14 cellular contexts compared by ENCODE assay signal in the genomic region with DNA sequence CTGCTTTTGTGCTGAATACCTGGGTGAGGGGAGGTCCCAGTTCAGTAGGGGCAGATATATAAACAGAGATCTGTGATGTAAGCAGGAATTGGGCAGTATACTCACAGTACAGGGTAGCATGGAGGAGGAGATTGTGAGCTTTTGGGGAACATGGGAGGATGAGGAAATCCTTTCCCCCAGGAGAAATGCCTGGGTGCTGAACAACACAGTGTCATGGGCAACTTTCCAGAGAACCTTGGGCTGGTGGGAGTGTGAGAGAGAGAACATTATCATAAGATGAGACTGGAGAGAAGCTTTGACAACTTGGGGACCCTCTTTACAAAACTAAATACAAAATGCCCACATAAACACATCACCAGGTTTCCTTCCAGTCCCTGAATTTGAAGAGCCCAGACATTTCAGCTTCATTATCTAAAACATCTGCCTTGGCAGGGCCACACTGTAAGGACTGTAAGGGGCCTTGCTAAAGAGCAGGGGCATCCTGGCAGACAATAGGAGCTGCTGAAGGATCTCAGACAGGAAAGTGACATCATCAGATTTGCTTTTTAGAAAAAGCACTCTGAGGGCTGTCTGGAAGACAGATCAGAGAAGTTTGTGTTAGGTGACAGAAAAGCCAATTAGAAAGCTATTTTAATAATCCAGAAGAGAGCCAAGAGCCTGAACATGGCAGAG.
DNase-seq lines count a peak whose midpoint lies in the region; ATAC-seq, FAIRE-seq and TF ChIP-seq lines count a peak whose summit lies in the region.
"Had no signal": no experiment of that assay in that cellular context is flagged by ENCODE, and none has a peak within 500 bp of the region (broad histone marks: within the 10 kb centered on the region; RNA-seq: fewer than 3 reads in every experiment).

No MANE protein-coding gene starts in this region.

- DNase-seq in right cardiac atrium (peak in 2 of 3 donors; percentile 29 to 42), cardiac septum (ENCODE audit: low spot score) (no peak), astrocyte (ENCODE audit: low read depth) (peak; percentile 29), glomerular endothelial cell (ENCODE audit: extremely low read depth, low read depth, low spot score) (peak; percentile 7), uterus (no peak)
- DNase-seq: endodermal cell, NCI-H1694 treated with DMSO at 0.1 percent for 48 hours, T1000 had no signal

- ATAC-seq in right cardiac atrium (peak in 1 of 2 donors; percentile 44), HG03280 (IDR thresholded peaks at IDR 0.05; ENCODE audit: unreplicated experiment) (no peak), HG03097 (IDR thresholded peaks at IDR 0.05; ENCODE audit: low FRiP score, unreplicated experiment) (no peak), GM21737 (IDR thresholded peaks at IDR 0.05; ENCODE audit: unreplicated experiment) (no peak)
- ATAC-seq: Panc1 had no signal

- H3K27me3 ChIP-seq in right cardiac atrium (ENCODE audit: control insufficient read depth, insufficient read depth) (no peaks in the 10 kb centered on the region), astrocyte (ENCODE audit: insufficient read depth, low read length) (no peaks in the 10 kb centered on the region), uterus (no peaks in the 10 kb centered on the region)

- no peak overlapping the region for H3K4me3 Mint-ChIP-seq in astrocyte (ENCODE audit: unreplicated experiment)
- H3K4me3 Mint-ChIP-seq: B cell, endodermal cell had no signal

- no peak for TF ChIP-seq POLR2A in uterus (IDR thresholded peaks at IDR 0.05)

- TF ChIP-seq CTCF in astrocyte (IDR thresholded peaks at IDR 0.05; ENCODE audit: insufficient read depth, low read depth, low read length): no peak
- TF ChIP-seq CTCF in uterus (IDR thresholded peaks at IDR 0.05): no peak

- H3K27ac ChIP-seq in right cardiac atrium (ENCODE audit: low read length) (no peak overlapping the region), astrocyte (ENCODE audit: low read depth, low read length) (no peak overlapping the region), uterus (no peak overlapping the region)

- H3K27me3 Mint-ChIP-seq in astrocyte (ENCODE audit: low read depth, unreplicated experiment): no peaks in the 10 kb centered on the region
- H3K27me3 Mint-ChIP-seq: B cell had no signal

- FAIRE-seq in astrocyte (lab: Jason Lieb, UNC): peak; percentile 5
- FAIRE-seq: G401.6 had no signal

- peak overlapping the region; percentile 1 for H3K27ac Mint-ChIP-seq in astrocyte (ENCODE audit: unreplicated experiment)
- H3K27ac Mint-ChIP-seq: B cell, endodermal cell had no signal

- peaks cover 22% of the 10 kb centered on the region for H3K4me1 Mint-ChIP-seq in astrocyte (ENCODE audit: low read depth, unreplicated experiment)

- intact Hi-C loops in right cardiac atrium (cut with DNase I): no loop called here
- intact Hi-C loops in cardiac septum (cut with DNase I): no loop called here
- intact Hi-C loops in uterus (cut with DNase I; ENCODE audit: low total_unique reads): no loop called here

- no peaks in the 10 kb centered on the region for H3K36me3 ChIP-seq in astrocyte (ENCODE audit: insufficient read depth, low read length)
- H3K36me3 ChIP-seq in uterus: no peaks in the 10 kb centered on the region

- H3K36me3 Mint-ChIP-seq in astrocyte (ENCODE audit: low read depth, unreplicated experiment): no peaks in the 10 kb centered on the region

- no peaks in the 10 kb centered on the region for H3K9me3 ChIP-seq in right cardiac atrium (ENCODE audit: control insufficient read depth, low read length)
- H3K9me3 ChIP-seq in astrocyte (ENCODE audit: insufficient read depth, low read depth, low read length): no peaks in the 10 kb centered on the region
- H3K9me3 ChIP-seq in uterus: no peaks in the 10 kb centered on the region

- H4K20me1 ChIP-seq in astrocyte (ENCODE audit: insufficient read depth, low read length): no peaks in the 10 kb centered on the region

- H2AFZ ChIP-seq in astrocyte (ENCODE audit: low read depth, low read length): peak overlapping the region; percentile 35

- peak overlapping the region; percentile 13 for H3K4me2 ChIP-seq in astrocyte (ENCODE audit: low read length)

- H3K4me1 ChIP-seq in right cardiac atrium (ENCODE audit: control insufficient read depth, insufficient read depth, low read length) (peaks cover 4% of the 10 kb centered on the region), astrocyte (ENCODE audit: insufficient read depth, low read length) (peaks cover 11% of the 10 kb centered on the region), uterus (no peaks in the 10 kb centered on the region)

- H3K79me2 ChIP-seq in astrocyte (ENCODE audit: insufficient read depth, low read length): no peaks in the 10 kb centered on the region

- H3K9ac ChIP-seq in astrocyte (ENCODE audit: low read length): peak overlapping the region; percentile 13

- H3K9me3 Mint-ChIP-seq in astrocyte (ENCODE audit: unreplicated experiment): no peaks in the 10 kb centered on the region

- no peak overlapping the region for H3K4me3 ChIP-seq in right cardiac atrium (ENCODE audit: low read length)
- H3K4me3 ChIP-seq in astrocyte (ENCODE audit: insufficient read depth, low read depth, low read length): no peak overlapping the region
- H3K4me3 ChIP-seq in uterus: no peak overlapping the region

Comparison
In these comparisons a context has a peak if more than half of its experiments do, and no peak if none do; other contexts are left out.
1. DNase-seq: peak in right cardiac atrium (2 of 3), astrocyte (single experiment) and glomerular endothelial cell (single experiment); none in cardiac septum (single experiment) and uterus (0 of 2).